ENCODE assay signal across 10 cellular contexts in genomic region chr6:69881322-69882151, GRCh38. TPM values are rescaled to one million over a fixed set of nuclear protein-coding genes. Genes with fewer than 3 reads are reported as not detected.
DNase-seq lines count a peak whose midpoint lies in the region; ATAC-seq, FAIRE-seq and TF ChIP-seq lines count a peak whose summit lies in the region.
"Had no signal": no experiment of that assay in that cellular context is flagged by ENCODE, and none has a peak within 500 bp of the region (broad histone marks: within the 10 kb centered on the region; RNA-seq: fewer than 3 reads in every experiment).

No MANE protein-coding gene starts in this region.

- intact Hi-C loops in sigmoid colon (cut with DNase I): no loop called here
- intact Hi-C loops in body of pancreas (cut with DNase I): no loop called here
- intact Hi-C loops in heart right ventricle (cut with DNase I): no loop called here

- peak; percentile 98 for FAIRE-seq in GM19239 (lab: Jason Lieb, UNC)
- FAIRE-seq in H54 (lab: Jason Lieb, UNC): no peak

- no peaks in the 10 kb centered on the region for H3K27me3 ChIP-seq in sigmoid colon
- H3K27me3 ChIP-seq in body of pancreas: no peaks in the 10 kb centered on the region
- H3K27me3 ChIP-seq in heart right ventricle: no peaks in the 10 kb centered on the region

- DNase-seq in CD1c-positive myeloid dendritic cell (ENCODE audit: extremely low spot score) (peak; percentile 24), GM19239 (ENCODE audit: insufficient read length, low spot score) (no peak), Kasumi-1 (lab: John Stamatoyannopoulos, UW) (peak; percentile 34 to 43), sigmoid colon (no peak), body of pancreas (no peak), heart right ventricle (no peak), H54 (ENCODE audit: insufficient read length, low spot score) (no peak)

- ATAC-seq in HG02884 (IDR thresholded peaks at IDR 0.05; ENCODE audit: unreplicated experiment) (peak; percentile 80), body of pancreas (no peak), heart right ventricle (no peak)

- H3K4me1 ChIP-seq in sigmoid colon (no peaks in the 10 kb centered on the region), body of pancreas (no peaks in the 10 kb centered on the region), heart right ventricle (no peaks in the 10 kb centered on the region)

- no peak overlapping the region for H3K4me3 ChIP-seq in sigmoid colon
- H3K4me3 ChIP-seq in body of pancreas: no peak overlapping the region
- no peak overlapping the region for H3K4me3 ChIP-seq in heart right ventricle

- TF ChIP-seq EP300 in sigmoid colon (IDR thresholded peaks at IDR 0.05): no peak

- H3K36me3 ChIP-seq in sigmoid colon (no peaks in the 10 kb centered on the region), body of pancreas (replicated peaks in 1 of 2; ENCODE audit: insufficient read depth in 1 of 2, low read depth in 2 of 2) (no peaks in the 10 kb centered on the region), heart right ventricle (no peaks in the 10 kb centered on the region)

- TF ChIP-seq POLR2A in sigmoid colon (IDR thresholded peaks at IDR 0.05): no peak
- no peak for TF ChIP-seq POLR2A in body of pancreas (IDR thresholded peaks at IDR 0.05)
- no peak for TF ChIP-seq POLR2A in H54 (IDR thresholded peaks at IDR 0.05; ENCODE audit: low read depth, low read length)

- 54 to 72% methylated on average over 10 of the region's 10 CpGs for WGBS in sigmoid colon, 2 donors
- WGBS in body of pancreas, 2 donors: 79 to 91% methylated on average over 10 of the region's 10 CpGs
- 73 to 75% methylated on average over 10 of the region's 10 CpGs for WGBS in heart right ventricle, 2 donors

- no peak for TF ChIP-seq CTCF in sigmoid colon (IDR thresholded peaks at IDR 0.05)
- TF ChIP-seq CTCF in body of pancreas (IDR thresholded peaks at IDR 0.05): no peak
- no peak for TF ChIP-seq CTCF in heart right ventricle (IDR thresholded peaks at IDR 0.05)

- H3K9me3 ChIP-seq in sigmoid colon (no peaks in the 10 kb centered on the region), body of pancreas (no peaks in the 10 kb centered on the region), heart right ventricle (no peaks in the 10 kb centered on the region)

- H3K27ac ChIP-seq in sigmoid colon: no peak overlapping the region
- no peak overlapping the region for H3K27ac ChIP-seq in body of pancreas
- H3K27ac ChIP-seq in heart right ventricle: no peak overlapping the region
- H3K27ac ChIP-seq: epithelial cell of prostate had no signal

RNA-seq across cellular contexts. Expression of gene COL19A1, which starts 15.2 kb away (rescaled TPM):
- total RNA-seq in sigmoid colon (under 1 TPM in 3 of 4 donors, not detected in 1; 0.54 to 0.83 (median 0.82) TPM), body of pancreas (1 to 10 TPM in 1 of 2 donors, under 1 TPM in 1; 0.26 to 1.6 TPM), heart right ventricle (1 to 10 TPM in 9 of 10 donors, under 1 TPM in 1; 0.97 to 2.8 (median 2.0) TPM)
- polyA plus RNA-seq in sigmoid colon (1 to 10 TPM in 1 of 3 donors, not detected in 2; 1.6 TPM), heart right ventricle (under 1 TPM; 0.26 to 0.59 TPM)
- total RNA-seq: H1 had no signal
- polyA plus RNA-seq: H1 had no signal

Comparison
In these comparisons a context has a peak if more than half of its experiments do, and no peak if none do; other contexts are left out.
1. DNase-seq: peak in CD1c-positive myeloid dendritic cell (single experiment) and Kasumi-1 (2 of 2); none in GM19239 (single experiment), sigmoid colon (single experiment), body of pancreas (0 of 4), heart right ventricle (0 of 2) and H54 (single experiment).